In the genomic region with DNA sequence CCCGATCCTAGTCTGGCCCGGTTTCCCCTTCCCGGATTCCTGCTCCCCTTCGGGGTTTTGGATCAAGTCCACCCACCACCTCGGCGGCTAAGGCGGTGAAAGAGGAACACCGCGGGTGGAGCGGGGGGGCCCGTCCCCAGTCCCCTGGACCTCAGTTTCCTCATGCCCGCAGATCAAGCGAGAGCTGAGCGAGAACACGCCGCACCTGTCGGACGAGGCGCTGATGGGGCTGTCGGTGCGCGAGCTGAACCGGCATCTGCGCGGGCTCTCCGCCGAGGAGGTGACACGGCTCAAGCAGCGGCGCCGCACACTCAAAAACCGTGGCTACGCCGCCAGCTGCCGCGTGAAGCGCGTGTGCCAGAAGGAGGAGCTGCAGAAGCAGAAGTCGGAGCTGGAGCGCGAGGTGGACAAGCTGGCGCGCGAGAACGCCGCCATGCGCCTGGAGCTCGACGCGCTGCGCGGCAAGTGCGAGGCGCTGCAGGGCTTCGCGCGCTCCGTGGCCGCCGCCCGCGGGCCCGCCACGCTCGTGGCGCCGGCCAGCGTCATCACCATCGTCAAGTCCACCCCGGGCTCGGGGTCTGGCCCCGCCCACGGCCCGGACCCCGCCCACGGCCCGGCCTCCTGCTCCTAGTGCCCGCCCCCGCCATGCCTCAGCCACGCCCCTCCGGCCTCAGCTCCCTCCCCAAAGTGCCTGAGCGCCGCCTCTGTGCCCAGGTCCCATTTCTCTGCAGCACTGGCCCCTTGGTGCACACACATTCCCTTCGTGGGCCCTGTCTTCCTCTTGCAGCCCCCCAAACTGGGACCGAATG, we compare ENCODE assay signal across 1 cellular context.
TF ChIP-seq lines count a peak whose summit lies in the region.

No MANE protein-coding gene starts in this region.

TF ChIP-seq in H1, 55 proteins besides CTCF, POLR2A, EP300 and RAD21:
- TF ChIP-seq RFX5 (IDR thresholded peaks at IDR 0.05; ENCODE audit: borderline replicate concordance, low read depth, low read length) (no peak), KDM1A (IDR thresholded peaks at IDR 0.05; ENCODE audit: borderline replicate concordance, low read length) (no peak), SP4 (IDR thresholded peaks at IDR 0.05; ENCODE audit: low read length) (no peak), CTBP2 (IDR thresholded peaks at IDR 0.05; ENCODE audit: borderline replicate concordance, insufficient read depth, insufficient read length, low read length) (no peak), KDM5A (IDR thresholded peaks at IDR 0.05; ENCODE audit: low read length) (no peak), CEBPB (IDR thresholded peaks at IDR 0.05; ENCODE audit: low read depth, low read length) (no peak), CBX8 (IDR thresholded peaks at IDR 0.05; ENCODE audit: borderline replicate concordance, low read depth, low read length) (no peak), EGR1 (IDR thresholded peaks at IDR 0.05; ENCODE audit: borderline replicate concordance, low read depth, low read length) (peak; percentile 26; the same call in 1 of the 2 replicates), SIRT6 (IDR thresholded peaks at IDR 0.05; ENCODE audit: low read length) (no peak), FOSL1 (IDR thresholded peaks at IDR 0.05; ENCODE audit: insufficient read depth, low read depth, low read length) (no peak), TAF1 (IDR thresholded peaks at IDR 0.05; ENCODE audit: low read depth, low read length) (no peak), POLR2AphosphoS5 (IDR thresholded peaks at IDR 0.05; ENCODE audit: low read depth, low read length) (peak; percentile 54), CHD2 (IDR thresholded peaks at IDR 0.05; ENCODE audit: low read length) (no peak), CREB1 (IDR thresholded peaks at IDR 0.05) (no peak), NANOG (IDR thresholded peaks at IDR 0.05; ENCODE audit: insufficient read depth, low read depth, low read length, poor library complexity, severe bottlenecking) (no peak), JUN (IDR thresholded peaks at IDR 0.05; ENCODE audit: low read depth, low read length) (no peak), PHF8 (conservative IDR thresholded peaks at IDR 0.05; ENCODE audit: low read depth, low read length) (no peak), KDM4A (IDR thresholded peaks at IDR 0.05; ENCODE audit: low read depth, low read length, severe bottlenecking) (peak; percentile 94), HDAC2 (IDR thresholded peaks at IDR 0.05; ENCODE audit: borderline replicate concordance in 1 of 2, low read depth in 2 of 2, low read length in 2 of 2) (peak in 1 of 2 experiments; percentile 79; a peak in 1 of 4 replicates), TEAD4 (IDR thresholded peaks at IDR 0.05; ENCODE audit: low read depth, low read length) (no peak), RNF2 (IDR thresholded peaks at IDR 0.05; ENCODE audit: borderline replicate concordance, low read depth, low read length, missing control alignments, poor library complexity, severe bottlenecking) (no peak), YY1 (IDR thresholded peaks at IDR 0.05; ENCODE audit: low read depth, low read length) (no peak; the same call in 1 of the 2 replicates), GABPA (IDR thresholded peaks at IDR 0.05; ENCODE audit: borderline replicate concordance, insufficient read depth, low read length) (no peak), CBX5 (IDR thresholded peaks at IDR 0.05; ENCODE audit: low read depth, low read length) (no peak), SUZ12 (IDR thresholded peaks at IDR 0.05; ENCODE audit: low read length) (no peak), SAP30 (IDR thresholded peaks at IDR 0.05; ENCODE audit: insufficient read depth, insufficient replicate concordance, low read length) (no peak), MAFK (IDR thresholded peaks at IDR 0.05; ENCODE audit: low read depth, low read length) (no peak), SP2 (IDR thresholded peaks at IDR 0.05; ENCODE audit: low read length) (no peak), ASH2L (IDR thresholded peaks at IDR 0.05; ENCODE audit: low read length) (peak; percentile 65), ZNF274 (IDR thresholded peaks at IDR 0.05; ENCODE audit: borderline replicate concordance, extremely low read depth, low read length) (no peak), JUND (IDR thresholded peaks at IDR 0.05; ENCODE audit: low read length) (no peak), BACH1 (IDR thresholded peaks at IDR 0.05; ENCODE audit: low read length) (0 out of 2 replicates have a peak, but pooled peaks have one; percentile 35), SIX5 (IDR thresholded peaks at IDR 0.05; ENCODE audit: low read depth, low read length) (no peak), POU5F1 (IDR thresholded peaks at IDR 0.05; ENCODE audit: low read depth, low read length) (no peak), HDAC6 (IDR thresholded peaks at IDR 0.05; ENCODE audit: low read depth, low read length) (no peak), GTF2F1 (IDR thresholded peaks at IDR 0.05; ENCODE audit: borderline replicate concordance, low read depth, low read length) (no peak), RBBP5 (IDR thresholded peaks at IDR 0.05; ENCODE audit: borderline replicate concordance, low read depth, low read length) (peak; percentile 80), CHD1 (IDR thresholded peaks at IDR 0.05; ENCODE audit: low read depth, low read length) (no peak), TBP (IDR thresholded peaks at IDR 0.05; ENCODE audit: low read depth, low read length) (no peak), TCF12 (IDR thresholded peaks at IDR 0.05; ENCODE audit: low read depth, low read length) (no peak), TAF7 (optimal IDR thresholded peaks at IDR 0.05; ENCODE audit: borderline replicate concordance, low read depth, low read length) (peak; percentile 16), SP1 (IDR thresholded peaks at IDR 0.05; ENCODE audit: low read depth, low read length) (peak; percentile 7; the same call in 1 of the 2 replicates), NRF1 (IDR thresholded peaks at IDR 0.05; ENCODE audit: low read depth, low read length) (no peak), EZH2 (IDR thresholded peaks at IDR 0.05; ENCODE audit: low read depth, low read length, severe bottlenecking) (peak; percentile 35), RXRA (IDR thresholded peaks at IDR 0.05; ENCODE audit: insufficient read depth, low read depth, low read length) (no peak), BRCA1 (IDR thresholded peaks at IDR 0.05; ENCODE audit: low read depth, low read length) (no peak), SRF (IDR thresholded peaks at IDR 0.05; ENCODE audit: low read depth, low read length) (no peak), BCL11A (IDR thresholded peaks at IDR 0.05; ENCODE audit: low read depth in 2 of 2, low read length in 2 of 2) (no peak), SIN3A (conservative IDR thresholded peaks at IDR 0.05 in 1 of 2, IDR thresholded peaks at IDR 0.05 in 1 of 2; ENCODE audit: low read depth in 1 of 2, low read length in 2 of 2) (no peak)
- TF ChIP-seq, protein P1, sequence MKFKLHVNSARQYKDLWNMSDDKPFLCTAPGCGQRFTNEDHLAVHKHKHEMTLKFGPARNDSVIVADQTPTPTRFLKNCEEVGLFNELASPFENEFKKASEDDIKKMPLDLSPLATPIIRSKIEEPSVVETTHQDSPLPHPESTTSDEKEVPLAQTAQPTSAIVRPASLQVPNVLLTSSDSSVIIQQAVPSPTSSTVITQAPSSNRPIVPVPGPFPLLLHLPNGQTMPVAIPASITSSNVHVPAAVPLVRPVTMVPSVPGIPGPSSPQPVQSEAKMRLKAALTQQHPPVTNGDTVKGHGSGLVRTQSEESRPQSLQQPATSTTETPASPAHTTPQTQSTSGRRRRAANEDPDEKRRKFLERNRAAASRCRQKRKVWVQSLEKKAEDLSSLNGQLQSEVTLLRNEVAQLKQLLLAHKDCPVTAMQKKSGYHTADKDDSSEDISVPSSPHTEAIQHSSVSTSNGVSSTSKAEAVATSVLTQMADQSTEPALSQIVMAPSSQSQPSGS (IDR thresholded peaks at IDR 0.05; ENCODE audit: low read length): no peak
- TF ChIP-seq, protein P2, sequence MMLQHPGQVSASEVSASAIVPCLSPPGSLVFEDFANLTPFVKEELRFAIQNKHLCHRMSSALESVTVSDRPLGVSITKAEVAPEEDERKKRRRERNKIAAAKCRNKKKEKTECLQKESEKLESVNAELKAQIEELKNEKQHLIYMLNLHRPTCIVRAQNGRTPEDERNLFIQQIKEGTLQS (IDR thresholded peaks at IDR 0.05; ENCODE audit: insufficient read depth, low read depth, low read length): no peak
- TF ChIP-seq, protein P3, sequence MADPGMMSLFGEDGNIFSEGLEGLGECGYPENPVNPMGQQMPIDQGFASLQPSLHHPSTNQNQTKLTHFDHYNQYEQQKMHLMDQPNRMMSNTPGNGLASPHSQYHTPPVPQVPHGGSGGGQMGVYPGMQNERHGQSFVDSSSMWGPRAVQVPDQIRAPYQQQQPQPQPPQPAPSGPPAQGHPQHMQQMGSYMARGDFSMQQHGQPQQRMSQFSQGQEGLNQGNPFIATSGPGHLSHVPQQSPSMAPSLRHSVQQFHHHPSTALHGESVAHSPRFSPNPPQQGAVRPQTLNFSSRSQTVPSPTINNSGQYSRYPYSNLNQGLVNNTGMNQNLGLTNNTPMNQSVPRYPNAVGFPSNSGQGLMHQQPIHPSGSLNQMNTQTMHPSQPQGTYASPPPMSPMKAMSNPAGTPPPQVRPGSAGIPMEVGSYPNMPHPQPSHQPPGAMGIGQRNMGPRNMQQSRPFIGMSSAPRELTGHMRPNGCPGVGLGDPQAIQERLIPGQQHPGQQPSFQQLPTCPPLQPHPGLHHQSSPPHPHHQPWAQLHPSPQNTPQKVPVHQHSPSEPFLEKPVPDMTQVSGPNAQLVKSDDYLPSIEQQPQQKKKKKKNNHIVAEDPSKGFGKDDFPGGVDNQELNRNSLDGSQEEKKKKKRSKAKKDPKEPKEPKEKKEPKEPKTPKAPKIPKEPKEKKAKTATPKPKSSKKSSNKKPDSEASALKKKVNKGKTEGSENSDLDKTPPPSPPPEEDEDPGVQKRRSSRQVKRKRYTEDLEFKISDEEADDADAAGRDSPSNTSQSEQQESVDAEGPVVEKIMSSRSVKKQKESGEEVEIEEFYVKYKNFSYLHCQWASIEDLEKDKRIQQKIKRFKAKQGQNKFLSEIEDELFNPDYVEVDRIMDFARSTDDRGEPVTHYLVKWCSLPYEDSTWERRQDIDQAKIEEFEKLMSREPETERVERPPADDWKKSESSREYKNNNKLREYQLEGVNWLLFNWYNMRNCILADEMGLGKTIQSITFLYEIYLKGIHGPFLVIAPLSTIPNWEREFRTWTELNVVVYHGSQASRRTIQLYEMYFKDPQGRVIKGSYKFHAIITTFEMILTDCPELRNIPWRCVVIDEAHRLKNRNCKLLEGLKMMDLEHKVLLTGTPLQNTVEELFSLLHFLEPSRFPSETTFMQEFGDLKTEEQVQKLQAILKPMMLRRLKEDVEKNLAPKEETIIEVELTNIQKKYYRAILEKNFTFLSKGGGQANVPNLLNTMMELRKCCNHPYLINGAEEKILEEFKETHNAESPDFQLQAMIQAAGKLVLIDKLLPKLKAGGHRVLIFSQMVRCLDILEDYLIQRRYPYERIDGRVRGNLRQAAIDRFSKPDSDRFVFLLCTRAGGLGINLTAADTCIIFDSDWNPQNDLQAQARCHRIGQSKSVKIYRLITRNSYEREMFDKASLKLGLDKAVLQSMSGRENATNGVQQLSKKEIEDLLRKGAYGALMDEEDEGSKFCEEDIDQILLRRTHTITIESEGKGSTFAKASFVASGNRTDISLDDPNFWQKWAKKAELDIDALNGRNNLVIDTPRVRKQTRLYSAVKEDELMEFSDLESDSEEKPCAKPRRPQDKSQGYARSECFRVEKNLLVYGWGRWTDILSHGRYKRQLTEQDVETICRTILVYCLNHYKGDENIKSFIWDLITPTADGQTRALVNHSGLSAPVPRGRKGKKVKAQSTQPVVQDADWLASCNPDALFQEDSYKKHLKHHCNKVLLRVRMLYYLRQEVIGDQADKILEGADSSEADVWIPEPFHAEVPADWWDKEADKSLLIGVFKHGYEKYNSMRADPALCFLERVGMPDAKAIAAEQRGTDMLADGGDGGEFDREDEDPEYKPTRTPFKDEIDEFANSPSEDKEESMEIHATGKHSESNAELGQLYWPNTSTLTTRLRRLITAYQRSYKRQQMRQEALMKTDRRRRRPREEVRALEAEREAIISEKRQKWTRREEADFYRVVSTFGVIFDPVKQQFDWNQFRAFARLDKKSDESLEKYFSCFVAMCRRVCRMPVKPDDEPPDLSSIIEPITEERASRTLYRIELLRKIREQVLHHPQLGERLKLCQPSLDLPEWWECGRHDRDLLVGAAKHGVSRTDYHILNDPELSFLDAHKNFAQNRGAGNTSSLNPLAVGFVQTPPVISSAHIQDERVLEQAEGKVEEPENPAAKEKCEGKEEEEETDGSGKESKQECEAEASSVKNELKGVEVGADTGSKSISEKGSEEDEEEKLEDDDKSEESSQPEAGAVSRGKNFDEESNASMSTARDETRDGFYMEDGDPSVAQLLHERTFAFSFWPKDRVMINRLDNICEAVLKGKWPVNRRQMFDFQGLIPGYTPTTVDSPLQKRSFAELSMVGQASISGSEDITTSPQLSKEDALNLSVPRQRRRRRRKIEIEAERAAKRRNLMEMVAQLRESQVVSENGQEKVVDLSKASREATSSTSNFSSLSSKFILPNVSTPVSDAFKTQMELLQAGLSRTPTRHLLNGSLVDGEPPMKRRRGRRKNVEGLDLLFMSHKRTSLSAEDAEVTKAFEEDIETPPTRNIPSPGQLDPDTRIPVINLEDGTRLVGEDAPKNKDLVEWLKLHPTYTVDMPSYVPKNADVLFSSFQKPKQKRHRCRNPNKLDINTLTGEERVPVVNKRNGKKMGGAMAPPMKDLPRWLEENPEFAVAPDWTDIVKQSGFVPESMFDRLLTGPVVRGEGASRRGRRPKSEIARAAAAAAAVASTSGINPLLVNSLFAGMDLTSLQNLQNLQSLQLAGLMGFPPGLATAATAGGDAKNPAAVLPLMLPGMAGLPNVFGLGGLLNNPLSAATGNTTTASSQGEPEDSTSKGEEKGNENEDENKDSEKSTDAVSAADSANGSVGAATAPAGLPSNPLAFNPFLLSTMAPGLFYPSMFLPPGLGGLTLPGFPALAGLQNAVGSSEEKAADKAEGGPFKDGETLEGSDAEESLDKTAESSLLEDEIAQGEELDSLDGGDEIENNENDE (IDR thresholded peaks at IDR 0.05; ENCODE audit: insufficient replicate concordance, low read length): no peak
- TF ChIP-seq, protein P4, sequence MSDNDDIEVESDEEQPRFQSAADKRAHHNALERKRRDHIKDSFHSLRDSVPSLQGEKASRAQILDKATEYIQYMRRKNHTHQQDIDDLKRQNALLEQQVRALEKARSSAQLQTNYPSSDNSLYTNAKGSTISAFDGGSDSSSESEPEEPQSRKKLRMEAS (IDR thresholded peaks at IDR 0.05): peak; percentile 90
- TF ChIP-seq, protein P5, sequence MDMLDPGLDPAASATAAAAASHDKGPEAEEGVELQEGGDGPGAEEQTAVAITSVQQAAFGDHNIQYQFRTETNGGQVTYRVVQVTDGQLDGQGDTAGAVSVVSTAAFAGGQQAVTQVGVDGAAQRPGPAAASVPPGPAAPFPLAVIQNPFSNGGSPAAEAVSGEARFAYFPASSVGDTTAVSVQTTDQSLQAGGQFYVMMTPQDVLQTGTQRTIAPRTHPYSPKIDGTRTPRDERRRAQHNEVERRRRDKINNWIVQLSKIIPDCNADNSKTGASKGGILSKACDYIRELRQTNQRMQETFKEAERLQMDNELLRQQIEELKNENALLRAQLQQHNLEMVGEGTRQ (IDR thresholded peaks at IDR 0.05; ENCODE audit: low read length): 0 out of 2 replicates have a peak, but pooled peaks have one; percentile 2
- TF ChIP-seq, protein P6, sequence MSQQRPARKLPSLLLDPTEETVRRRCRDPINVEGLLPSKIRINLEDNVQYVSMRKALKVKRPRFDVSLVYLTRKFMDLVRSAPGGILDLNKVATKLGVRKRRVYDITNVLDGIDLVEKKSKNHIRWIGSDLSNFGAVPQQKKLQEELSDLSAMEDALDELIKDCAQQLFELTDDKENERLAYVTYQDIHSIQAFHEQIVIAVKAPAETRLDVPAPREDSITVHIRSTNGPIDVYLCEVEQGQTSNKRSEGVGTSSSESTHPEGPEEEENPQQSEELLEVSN (IDR thresholded peaks at IDR 0.05): peak; percentile 88
